ENCODE assay signal across 17 cellular contexts in the genomic region with DNA sequence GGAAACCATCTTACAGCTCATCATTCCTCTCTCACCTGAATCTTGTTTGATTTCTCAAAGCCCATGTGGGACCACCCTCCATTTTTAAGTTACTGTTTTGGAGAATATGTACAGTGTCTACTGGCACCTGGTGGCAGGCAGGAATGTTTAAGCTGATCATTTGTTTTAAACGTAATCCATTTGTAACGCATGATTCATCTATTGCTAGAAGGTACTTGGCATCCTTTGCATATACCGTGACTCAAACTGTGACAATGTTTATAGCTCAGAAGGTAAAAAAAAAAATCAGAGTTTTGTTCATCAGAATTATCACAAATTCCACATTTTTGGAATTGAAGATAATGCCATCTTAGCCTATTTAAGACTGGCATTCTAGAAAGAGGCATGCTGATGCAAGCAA.
DNase-seq lines count a peak whose midpoint lies in the region; ATAC-seq and TF ChIP-seq lines count a peak whose summit lies in the region.
"Had no signal": no experiment of that assay in that cellular context is flagged by ENCODE, and none has a peak within 500 bp of the region (broad histone marks: within the 10 kb centered on the region; RNA-seq: fewer than 3 reads in every experiment).

No MANE protein-coding gene starts in this region.

- H3K9me3 Mint-ChIP-seq in endothelial cell (ENCODE audit: unreplicated experiment): no peaks in the 10 kb centered on the region
- peaks cover 8% of the 10 kb centered on the region for H3K9me3 Mint-ChIP-seq in Calu3 (ENCODE audit: low read depth, unreplicated experiment)

- H3K27me3 Mint-ChIP-seq in endothelial cell (ENCODE audit: unreplicated experiment) (no peaks in the 10 kb centered on the region), Calu3 (ENCODE audit: unreplicated experiment) (no peaks in the 10 kb centered on the region)
- H3K27me3 Mint-ChIP-seq: B cell had no signal

- H3K36me3 Mint-ChIP-seq in endothelial cell (ENCODE audit: low read depth, unreplicated experiment) (no peaks in the 10 kb centered on the region), Calu3 (ENCODE audit: insufficient read depth, unreplicated experiment) (no peaks in the 10 kb centered on the region)

- DNase-seq in NCI-H82 (lab: John Stamatoyannopoulos, UW) (peak; percentile 11), NCI-H82 treated with DMSO at 0.1 percent for 48 hours (lab: John Stamatoyannopoulos, UW; ENCODE audit: unreplicated experiment) (no peak), RWPE2 (ENCODE audit: low spot score) (no peak), epithelial cell of esophagus (ENCODE audit: low read depth) (peak; percentile 36), superior temporal gyrus (ENCODE audit: extremely low spot score) (peak; percentile 38), LoVo (ENCODE audit: low spot score) (no peak), endothelial cell (ENCODE audit: low spot score) (no peak), Calu3 (no peak)
- DNase-seq: GF-D8, KG1, NCI-H1417 treated with DMSO at 0.1 percent for 48 hours, NCI-H1930, NCI-H2171, NCI-H446 treated with DMSO at 0.1 percent for 48 hours had no signal

- intact Hi-C loops in Calu3 (cut with micrococcal nuclease; ENCODE audit: unreplicated experiment): no loop called here

- no TSS peak for BruUV-seq in Calu3 (replicated peaks; lab: Mats Ljungman, UMichigan)

- H3K36me3 ChIP-seq in RWPE2 (ENCODE audit: low read depth): no peaks in the 10 kb centered on the region

- no peak overlapping the region for H3K27ac Mint-ChIP-seq in endothelial cell (ENCODE audit: unreplicated experiment)
- H3K27ac Mint-ChIP-seq in Calu3 (ENCODE audit: unreplicated experiment): no peak overlapping the region
- H3K27ac Mint-ChIP-seq: B cell had no signal

- H3K4me1 ChIP-seq in RWPE2 (ENCODE audit: insufficient read depth, poor library complexity, severe bottlenecking): no peaks in the 10 kb centered on the region

- TF ChIP-seq CTCF in RWPE2 (IDR thresholded peaks at IDR 0.05; ENCODE audit: poor library complexity, severe bottlenecking) (no peak), epithelial cell of esophagus (IDR thresholded peaks at IDR 0.05; ENCODE audit: insufficient read depth, low read depth, low read length, missing control alignments) (no peak), endothelial cell (IDR thresholded peaks at IDR 0.05; ENCODE audit: unreplicated experiment) (no peak), Calu3 (IDR thresholded peaks at IDR 0.05; ENCODE audit: unreplicated experiment) (no peak)

- peak; percentile 70 for ATAC-seq in RWPE2 (ENCODE audit: low read depth)

- no peaks in the 10 kb centered on the region for H3K27me3 ChIP-seq in RWPE2 (ENCODE audit: insufficient read depth, poor library complexity, severe bottlenecking)

- peak overlapping the region; percentile 37 for H3K27ac ChIP-seq in RWPE2 (ENCODE audit: poor library complexity, severe bottlenecking)
- H3K27ac ChIP-seq: 22Rv1, RWPE1 had no signal

- H3K4me1 Mint-ChIP-seq in endothelial cell (ENCODE audit: unreplicated experiment) (no peaks in the 10 kb centered on the region), Calu3 (ENCODE audit: low read depth, unreplicated experiment) (no peaks in the 10 kb centered on the region)
- H3K4me1 Mint-ChIP-seq: B cell had no signal

- CTCF ChIA-PET in Calu3 (lab: Charles Lee): interaction anchor here (0.6 to 0.7 kb wide), 2 partner anchors 412 to 882 kb away, joined by 3 to 5 read pairs; no protein-coding TSS in a partner anchor

- H3K4me3 Mint-ChIP-seq in endothelial cell (ENCODE audit: unreplicated experiment) (no peak overlapping the region), Calu3 (ENCODE audit: low read depth, unreplicated experiment) (no peak overlapping the region)
- H3K4me3 Mint-ChIP-seq: B cell had no signal

- H3K4me3 ChIP-seq in RWPE2 (ENCODE audit: severe bottlenecking) (no peak overlapping the region), epithelial cell of esophagus (ENCODE audit: low read length) (no peak overlapping the region)

- H3K9me3 ChIP-seq in RWPE2 (ENCODE audit: severe bottlenecking): no peaks in the 10 kb centered on the region

Comparison
In these comparisons a context has a peak if more than half of its experiments do, and no peak if none do; other contexts are left out.
1. DNase-seq: peak in NCI-H82 (single experiment), epithelial cell of esophagus (single experiment) and superior temporal gyrus (single experiment); none in NCI-H82 treated with DMSO at 0.1 percent for 48 hours (single experiment), RWPE2 (single experiment), LoVo (single experiment), endothelial cell (single experiment) and Calu3 (single experiment).